In genomic region chr9:135009711-135010362, GRCh38 we compare ENCODE assay signal across 17 cellular contexts.
DNase-seq lines count a peak whose midpoint lies in the region; ATAC-seq and TF ChIP-seq lines count a peak whose summit lies in the region.
"Had no signal": no experiment of that assay in that cellular context is flagged by ENCODE, and none has a peak within 500 bp of the region (broad histone marks: within the 10 kb centered on the region; RNA-seq: fewer than 3 reads in every experiment).

No MANE protein-coding gene starts in this region.

- H3K4me3 Mint-ChIP-seq in WTC11 (no peak overlapping the region), neural crest cell (no peak overlapping the region)
- H3K4me3 Mint-ChIP-seq in activated T-helper 17 cell treated with anti-CD3 and anti-CD28 coated beads, Interleukin-2, amount 50 U/mL, for 72 hours, result no peak overlapping the region
- H3K4me3 Mint-ChIP-seq: CD4-positive, CD25-positive, alpha-beta regulatory T cell had no signal

- peak; percentile 8 for DNase-seq in GM12865 (ENCODE audit: low read depth)
- peak; percentile 74 for DNase-seq in H7
- DNase-seq in WTC11 (ENCODE audit: low spot score), result no peak
- DNase-seq in neural crest cell (ENCODE audit: low read depth, low spot score), result no peak
- DNase-seq in hypothalamus (lab: John Stamatoyannopoulos, UW), result no peak
- DNase-seq in C1 segment of cervical spinal cord (lab: John Stamatoyannopoulos, UW), result no peak
- DNase-seq: ACHN; AML-193; CD4-positive, CD25-positive, alpha-beta regulatory T cell; NCI-H1092; NCI-H2081 treated with DMSO at 0.1 percent for 48 hours; NCI-H510A; NCI-H82; SHP77; SK-N-SH had no signal

- H3K27me3 Mint-ChIP-seq in WTC11 (ENCODE audit: low read depth), result no peaks in the 10 kb centered on the region
- no peaks in the 10 kb centered on the region for H3K27me3 Mint-ChIP-seq in neural crest cell (ENCODE audit: low read depth)
- H3K27me3 Mint-ChIP-seq in activated T-helper 17 cell treated with anti-CD3 and anti-CD28 coated beads, Interleukin-2, amount 50 U/mL, for 72 hours, result peaks cover 7% of the 10 kb centered on the region

- H3K9me3 Mint-ChIP-seq in WTC11 (peaks cover 3% of the 10 kb centered on the region), neural crest cell (no peaks in the 10 kb centered on the region)
- H3K9me3 Mint-ChIP-seq in activated T-helper 17 cell treated with anti-CD3 and anti-CD28 coated beads, Interleukin-2, amount 50 U/mL, for 72 hours, result no peaks in the 10 kb centered on the region
- H3K9me3 Mint-ChIP-seq: CD4-positive, CD25-positive, alpha-beta regulatory T cell had no signal

- no peaks in the 10 kb centered on the region for H3K27me3 ChIP-seq in H7 (ENCODE audit: control insufficient read depth, insufficient read depth, low read length)
- H3K27me3 ChIP-seq: Peyer's patch had no signal

- H3K4me1 Mint-ChIP-seq in WTC11 (peaks cover 12% of the 10 kb centered on the region), neural crest cell (peaks cover 3% of the 10 kb centered on the region)
- H3K4me1 Mint-ChIP-seq in activated T-helper 17 cell treated with anti-CD3 and anti-CD28 coated beads, Interleukin-2, amount 50 U/mL, for 72 hours, result no peaks in the 10 kb centered on the region
- H3K4me1 Mint-ChIP-seq: CD4-positive, CD25-positive, alpha-beta regulatory T cell had no signal

- H3K27ac Mint-ChIP-seq in WTC11, result no peak overlapping the region
- peak overlapping the region; percentile 6 for H3K27ac Mint-ChIP-seq in neural crest cell (ENCODE audit: unreplicated experiment)
- no peak overlapping the region for H3K27ac Mint-ChIP-seq in activated T-helper 17 cell treated with anti-CD3 and anti-CD28 coated beads, Interleukin-2, amount 50 U/mL, for 72 hours
- H3K27ac Mint-ChIP-seq: CD4-positive, CD25-positive, alpha-beta regulatory T cell had no signal

- POLR2A ChIA-PET in WTC11 (lab: Charles Lee), result interaction anchor here (0.6 kb wide), 1 partner anchor 79 kb away, joined by 7 read pairs; no protein-coding TSS in a partner anchor

- H3K36me3 ChIP-seq in H7 (replicated peaks; ENCODE audit: control insufficient read depth, insufficient read depth, low read length), result no peaks in the 10 kb centered on the region
- H3K36me3 ChIP-seq: Peyer's patch had no signal

- CTCF ChIA-PET in WTC11 (lab: Charles Lee), result no interaction called here

- peak; percentile 38 for ATAC-seq in WTC11
- no peak for ATAC-seq in activated T-helper 17 cell treated with anti-CD3 and anti-CD28 coated beads, Interleukin-2, amount 50 U/mL, for 72 hours (replicated peaks)

- no peak for TF ChIP-seq CTCF in GM12865 (IDR thresholded peaks at IDR 0.05; ENCODE audit: insufficient read depth, low read depth, low read length, missing control alignments)
- TF ChIP-seq CTCF in WTC11 (IDR thresholded peaks at IDR 0.05), result no peak
- TF ChIP-seq CTCF in neural crest cell (conservative IDR thresholded peaks at IDR 0.05), result no peak

- H3K36me3 Mint-ChIP-seq in WTC11, result no peaks in the 10 kb centered on the region
- no peaks in the 10 kb centered on the region for H3K36me3 Mint-ChIP-seq in neural crest cell (ENCODE audit: low read depth)
- H3K36me3 Mint-ChIP-seq in activated T-helper 17 cell treated with anti-CD3 and anti-CD28 coated beads, Interleukin-2, amount 50 U/mL, for 72 hours (ENCODE audit: low read depth), result no peaks in the 10 kb centered on the region
- H3K36me3 Mint-ChIP-seq: CD4-positive, CD25-positive, alpha-beta regulatory T cell had no signal

- no peak overlapping the region for H3K4me3 ChIP-seq in GM12865 (ENCODE audit: low read depth, low read length)
- H3K4me3 ChIP-seq in H7 (ENCODE audit: insufficient read depth, low read depth, low read length), result no peak overlapping the region
- H3K4me3 ChIP-seq: Peyer's patch had no signal

TF ChIP-seq in WTC11, 78 proteins besides CTCF, POLR2A, EP300 and RAD21:
- no peak for TF ChIP-seq FOXK1 (CRISPR knock-in tag; IDR thresholded peaks at IDR 0.05)
- TF ChIP-seq GTF2I (CRISPR knock-in tag; conservative IDR thresholded peaks at IDR 0.05), result no peak
- no peak for TF ChIP-seq MAX (CRISPR knock-in tag; IDR thresholded peaks at IDR 0.05)
- no peak for TF ChIP-seq ZNF416 (CRISPR knock-in tag; IDR thresholded peaks at IDR 0.05)
- TF ChIP-seq ZMAT4 (CRISPR knock-in tag; IDR thresholded peaks at IDR 0.05), result no peak
- no peak for TF ChIP-seq ZNF121 (CRISPR knock-in tag; IDR thresholded peaks at IDR 0.05)
- TF ChIP-seq GRHL2 (CRISPR knock-in tag; IDR thresholded peaks at IDR 0.05; ENCODE audit: insufficient replicate concordance, severe bottlenecking), result no peak
- TF ChIP-seq TCF7 (CRISPR knock-in tag; IDR thresholded peaks at IDR 0.05; ENCODE audit: low read depth), result no peak
- TF ChIP-seq FOXP1 (CRISPR knock-in tag; IDR thresholded peaks at IDR 0.05; ENCODE audit: borderline replicate concordance), result no peak
- no peak for TF ChIP-seq ZNF317 (CRISPR knock-in tag; IDR thresholded peaks at IDR 0.05; ENCODE audit: borderline replicate concordance, low read depth)
- no peak for TF ChIP-seq ZNF425 (CRISPR knock-in tag; conservative IDR thresholded peaks at IDR 0.05)
- no peak for TF ChIP-seq GABPB1 (CRISPR knock-in tag; IDR thresholded peaks at IDR 0.05)
- no peak for TF ChIP-seq ZNF138 (CRISPR knock-in tag; conservative IDR thresholded peaks at IDR 0.05)
- TF ChIP-seq ZNF671 (CRISPR knock-in tag; IDR thresholded peaks at IDR 0.05), result no peak
- no peak for TF ChIP-seq SMAD4 (CRISPR knock-in tag; IDR thresholded peaks at IDR 0.05)
- no peak for TF ChIP-seq MLX (CRISPR knock-in tag; IDR thresholded peaks at IDR 0.05)
- no peak for TF ChIP-seq TEAD1 (CRISPR knock-in tag; IDR thresholded peaks at IDR 0.05)
- no peak for TF ChIP-seq PREB (CRISPR knock-in tag; IDR thresholded peaks at IDR 0.05; ENCODE audit: borderline replicate concordance)
- no peak for TF ChIP-seq E2F1 (CRISPR knock-in tag; IDR thresholded peaks at IDR 0.05)

Comparison
In these comparisons a context has a peak if more than half of its experiments do, and no peak if none do; other contexts are left out.
1. DNase-seq: peak in GM12865 (single experiment) and H7 (single experiment); none in WTC11 (single experiment), neural crest cell (single experiment), hypothalamus (0 of 51) and C1 segment of cervical spinal cord (0 of 14).